ENCODE assay signal across 9 cellular contexts in genomic region chr7:98420966-98421612, GRCh38. TPM values are rescaled to one million over a fixed set of nuclear protein-coding genes. Genes with fewer than 3 reads are reported as not detected.
DNase-seq lines count a peak whose midpoint lies in the region; ATAC-seq, FAIRE-seq and TF ChIP-seq lines count a peak whose summit lies in the region.
"Had no signal": no experiment of that assay in that cellular context is flagged by ENCODE, and none has a peak within 500 bp of the region (broad histone marks: within the 10 kb centered on the region; RNA-seq: fewer than 3 reads in every experiment).

No MANE protein-coding gene starts in this region.

- H3K18ac ChIP-seq in H1 (ENCODE audit: extremely low read depth, low read length) = no peak overlapping the region

- H3K79me2 ChIP-seq in HCT116 (ENCODE audit: insufficient read depth, low read length) (no peaks in the 10 kb centered on the region), H1 (ENCODE audit: control insufficient read depth in 1 of 2, insufficient read depth in 2 of 2, low read length in 2 of 2) (no peaks in the 10 kb centered on the region)

- no peak overlapping the region for H2BK20ac ChIP-seq in H1 (ENCODE audit: low read length)

- WGBS in H1 (ENCODE audit: extremely low coverage in 1 of 2, insufficient coverage in 1 of 2, insufficient read length in 1 of 2, insufficient replicate concordance in 2 of 2, low coverage in 1 of 2, low lambda C conversion rate in 2 of 2, missing lambda C conversion rate in 1 of 2), 2 experiments = 40% methylated on average over 27 of the region's 27 CpGs; no CpG with 5 or more reads in 1 of the 2 experiments

- FAIRE-seq in H1 (lab: Jason Lieb, UNC) = no peak

- no peak for TF ChIP-seq EP300 in H1 (IDR thresholded peaks at IDR 0.05; ENCODE audit: borderline replicate concordance in 1 of 2, low read depth in 2 of 2, low read length in 2 of 2)

- TF ChIP-seq CTCF in CD4-positive, alpha-beta T cell (IDR thresholded peaks at IDR 0.05) = peak; percentile 90
- TF ChIP-seq CTCF in HCT116 (IDR thresholded peaks at IDR 0.05 in 2 of 3, conservative IDR thresholded peaks at IDR 0.05 in 1 of 3; ENCODE audit: borderline replicate concordance in 1 of 3, insufficient read depth in 1 of 3, low read depth in 2 of 3, low read length in 2 of 3) (peak in 2 of 3 experiments; percentile 98 to 100; a peak in 4 of 6 replicates), H1 (IDR thresholded peaks at IDR 0.05; ENCODE audit: control extremely low read depth in 1 of 3, insufficient read depth in 1 of 3, low read depth in 1 of 3, low read length in 3 of 3) (peak; percentile 99 to 100 (median 100)), nephron (IDR thresholded peaks at IDR 0.05; ENCODE audit: unreplicated experiment in 3 of 3) (peak; percentile 76 to 83 (median 82)), thoracic aorta (IDR thresholded peaks at IDR 0.05) (peak; percentile 64)

- TF ChIP-seq POLR2A in HCT116 (IDR thresholded peaks at IDR 0.05; ENCODE audit: borderline replicate concordance, extremely low read depth, insufficient read depth, insufficient read length) = no peak
- no peak for TF ChIP-seq POLR2A in H1 (IDR thresholded peaks at IDR 0.05; ENCODE audit: control extremely low read depth in 1 of 2, low read depth in 2 of 2, low read length in 2 of 2)

- no peak overlapping the region for H4K8ac ChIP-seq in H1 (ENCODE audit: extremely low read depth, insufficient read depth, low read length)

- H4K5ac ChIP-seq in H1 (ENCODE audit: insufficient read length, low read depth, low read length) = no peak overlapping the region

- no peaks in the 10 kb centered on the region for H3K4me1 Mint-ChIP-seq in CD4-positive, alpha-beta T cell (ENCODE audit: low read depth)
- H3K4me1 Mint-ChIP-seq in activated CD4-positive, alpha-beta memory T cell treated with anti-CD3 and anti-CD28 coated beads for 36 hours (ENCODE audit: low read depth) = peaks cover 7% of the 10 kb centered on the region
- H3K4me1 Mint-ChIP-seq in nephron = no peaks in the 10 kb centered on the region

- H3K9me3 Mint-ChIP-seq in CD4-positive, alpha-beta T cell = no peaks in the 10 kb centered on the region
- no peaks in the 10 kb centered on the region for H3K9me3 Mint-ChIP-seq in activated CD4-positive, alpha-beta memory T cell treated with anti-CD3 and anti-CD28 coated beads for 36 hours
- H3K9me3 Mint-ChIP-seq in nephron = peaks cover 4% of the 10 kb centered on the region

- H2BK15ac ChIP-seq in H1 (ENCODE audit: low read length) = no peak overlapping the region

- no peak overlapping the region for H4K91ac ChIP-seq in H1 (replicated peaks; ENCODE audit: insufficient read length, low read length)

- no peak overlapping the region for H3K27ac Mint-ChIP-seq in CD4-positive, alpha-beta T cell
- H3K27ac Mint-ChIP-seq in activated CD4-positive, alpha-beta memory T cell treated with anti-CD3 and anti-CD28 coated beads for 36 hours = no peak overlapping the region
- no peak overlapping the region for H3K27ac Mint-ChIP-seq in nephron

- H3K79me1 ChIP-seq in H1 (ENCODE audit: low read depth, low read length) = no peaks in the 10 kb centered on the region

- no peak overlapping the region for H3K4ac ChIP-seq in H1 (replicated peaks; ENCODE audit: insufficient read length, low read depth, low read length)

- TF ChIP-seq RAD21 in HCT116 (IDR thresholded peaks at IDR 0.05; ENCODE audit: low read depth) = no peak
- peak; percentile 95 to 99 for TF ChIP-seq RAD21 in H1 (IDR thresholded peaks at IDR 0.05 in 1 of 2, conservative IDR thresholded peaks at IDR 0.05 in 1 of 2; ENCODE audit: low read depth in 2 of 2, low read length in 2 of 2)

- H4K20me1 ChIP-seq in HCT116 (ENCODE audit: insufficient read depth) (no peaks in the 10 kb centered on the region), H1 (replicated peaks in 1 of 2; ENCODE audit: control insufficient read depth in 1 of 2, insufficient read depth in 2 of 2, low read length in 2 of 2) (no peaks in the 10 kb centered on the region)

- CTCF ChIA-PET in CD4-positive, alpha-beta T cell (lab: Charles Lee) = interaction anchor here (1.2 to 1.6 kb wide), 2 partner anchors 13 to 19 kb away, joined by 4 to 6 read pairs; no protein-coding TSS in a partner anchor
- CTCF ChIA-PET in HCT116 (lab: Charles Lee) (interaction anchor here (0.7 to 1.2 kb wide), 9 partner anchors 20 to 459 kb away, joined by 3 to 7 read pairs (median 4); partner anchors contain the start of gene BAIAP2L1), H1 (lab: Charles Lee; ENCODE audit: partially characterized antibody) (interaction anchor here (0.6 to 20.6 kb wide), 30 partner anchors 9 to 446 kb away, joined by 3 to 365 read pairs (median 3); no protein-coding TSS in a partner anchor)
- CTCF ChIA-PET in activated CD4-positive, alpha-beta memory T cell treated with anti-CD3 and anti-CD28 coated beads for 36 hours (lab: Charles Lee) = interaction anchor here (0.5 to 2.0 kb wide), 17 partner anchors 9 to 601 kb away, joined by 3 to 11 read pairs (median 3); partner anchors contain the start of gene BAIAP2L1

- H3K9ac ChIP-seq in HCT116 (ENCODE audit: low read length) (peak overlapping the region; percentile 13; the same call in 1 of the 2 replicates), H1 (replicated peaks in 1 of 4; ENCODE audit: extremely low read depth in 1 of 4, low read depth in 3 of 4, low read length in 3 of 4) (no peak overlapping the region)

- H3K56ac ChIP-seq in H1 (replicated peaks; ENCODE audit: insufficient read length, low read depth, low read length) = no peak overlapping the region

- H3K4me2 ChIP-seq in HCT116 (ENCODE audit: low read length) (peak overlapping the region; percentile 49), H1 (ENCODE audit: insufficient read depth in 1 of 2, low read depth in 2 of 2, low read length in 2 of 2) (0 out of 4 replicates have a peak overlapping the region, but pooled peaks of 1 of the 2 experiments have one; percentile 36)

- BruUV-seq in HCT116 (replicated peaks; lab: Mats Ljungman, UMichigan) = no TSS peak

- H3K23me2 ChIP-seq in H1 (ENCODE audit: low read depth, low read length) = no peaks in the 10 kb centered on the region

- H3K14ac ChIP-seq in H1 (ENCODE audit: insufficient read length) = no peak overlapping the region

- H2AK5ac ChIP-seq in H1 (ENCODE audit: low read depth, low read length) = no peak overlapping the region

- no peaks in the 10 kb centered on the region for H3K9me3 ChIP-seq in CD4-positive, alpha-beta T cell (ENCODE audit: control insufficient read depth, low read length)
- H3K9me3 ChIP-seq in HCT116 (ENCODE audit: control insufficient read depth in 1 of 2, insufficient read depth in 1 of 2, low read depth in 1 of 2, low read length in 2 of 2) = no peaks in the 10 kb centered on the region
- H3K9me3 ChIP-seq in H1 (ENCODE audit: insufficient read depth in 2 of 2, low read depth in 1 of 2, low read length in 1 of 2) = no peaks in the 10 kb centered on the region
- no peaks in the 10 kb centered on the region for H3K9me3 ChIP-seq in thoracic aorta
- H3K9me3 ChIP-seq: ovary had no signal

- no peak overlapping the region for H2BK12ac ChIP-seq in H1 (ENCODE audit: low read depth, low read length)

- POLR2A ChIA-PET in CD4-positive, alpha-beta T cell (lab: Charles Lee) = no interaction called here
- POLR2A ChIA-PET in HCT116 (lab: Charles Lee) = interaction anchor here (0.5 to 1.5 kb wide), 4 partner anchors 20 to 420 kb away, joined by 3 to 6 read pairs (median 4); partner anchors contain the start of gene BAIAP2L1
- POLR2A ChIA-PET in activated CD4-positive, alpha-beta memory T cell treated with anti-CD3 and anti-CD28 coated beads for 36 hours (lab: Charles Lee) = no interaction called here
- POLR2A ChIA-PET in H1 (lab: Charles Lee; ENCODE audit: partially characterized antibody) = no interaction called here

- peaks cover 29% of the 10 kb centered on the region for H3K27me3 Mint-ChIP-seq in CD4-positive, alpha-beta T cell
- H3K27me3 Mint-ChIP-seq in activated CD4-positive, alpha-beta memory T cell treated with anti-CD3 and anti-CD28 coated beads for 36 hours = peaks cover 5% of the 10 kb centered on the region
- H3K27me3 Mint-ChIP-seq in nephron (ENCODE audit: low read depth) = peaks cover 22% of the 10 kb centered on the region

- H2AFZ ChIP-seq in HCT116 (ENCODE audit: low read depth, low read length, poor library complexity, severe bottlenecking) (peak overlapping the region; percentile 24), H1 (ENCODE audit: low read length) (no peak overlapping the region; the same call in 1 of the 2 replicates)

- no peaks in the 10 kb centered on the region for H3K9me2 ChIP-seq in HCT116 (ENCODE audit: insufficient read depth)

- peaks cover 30 to 57% of the 10 kb centered on the region in 2 experiments for H3K4me1 ChIP-seq in HCT116 (ENCODE audit: control insufficient read depth in 1 of 2, insufficient read depth in 2 of 2, low read length in 2 of 2)
- H3K4me1 ChIP-seq in H1 (replicated peaks in 1 of 4; ENCODE audit: control insufficient read depth in 3 of 4, insufficient read depth in 4 of 4, low read length in 3 of 4) = no peaks in the 10 kb centered on the region
- H3K4me1 ChIP-seq in thoracic aorta (ENCODE audit: control insufficient read depth in 1 of 2, low read depth in 2 of 2) = peaks cover 0 to 5% of the 10 kb centered on the region in 2 donors

- H2BK120ac ChIP-seq in H1 (replicated peaks; ENCODE audit: low read depth, low read length) = no peak overlapping the region

- RAD21 ChIA-PET in HCT116 (lab: Charles Lee; ENCODE audit: low non-redundant PET in 1 of 2, low total read pairs in 2 of 2, uncharacterized antibody in 2 of 2, unreplicated experiment in 2 of 2) = interaction anchor here (0.6 to 1.1 kb wide), 4 partner anchors 324 to 451 kb away, joined by 3 to 4 read pairs (median 4); no protein-coding TSS in a partner anchor

- no peaks in the 10 kb centered on the region for H3K36me3 Mint-ChIP-seq in CD4-positive, alpha-beta T cell (ENCODE audit: low read depth)
- no peaks in the 10 kb centered on the region for H3K36me3 Mint-ChIP-seq in activated CD4-positive, alpha-beta memory T cell treated with anti-CD3 and anti-CD28 coated beads for 36 hours
- H3K36me3 Mint-ChIP-seq in nephron (ENCODE audit: low read depth) = no peaks in the 10 kb centered on the region

- no peak overlapping the region for H3K27ac ChIP-seq in CD4-positive, alpha-beta T cell (ENCODE audit: low read depth, low read length)
- H3K27ac ChIP-seq in HCT116 (ENCODE audit: low read depth, low read length) (no peak overlapping the region), H1 (ENCODE audit: low read depth, low read length) (no peak overlapping the region), thoracic aorta (no peak overlapping the region)
- H3K27ac ChIP-seq: ovary had no signal

- peak; percentile 68 for ATAC-seq in CD4-positive, alpha-beta T cell (ENCODE audit: poor library complexity)
- ATAC-seq in HCT116 = peak; percentile 76
- ATAC-seq in thoracic aorta (ENCODE audit: insufficient number of reproducible peaks, low FRiP score, low read depth) = no peak
- ATAC-seq in HG02970 (IDR thresholded peaks at IDR 0.05; ENCODE audit: low FRiP score, unreplicated experiment) = no peak

- H3K4me3 ChIP-seq in HCT116 (replicated peaks in 1 of 2; ENCODE audit: low read depth in 1 of 2, low read length in 2 of 2) = no peak overlapping the region
- H3K4me3 ChIP-seq in H1 (ENCODE audit: extremely low read depth in 1 of 4, insufficient read depth in 2 of 4, low read depth in 3 of 4, low read length in 4 of 4) = no peak overlapping the region
- H3K4me3 ChIP-seq in thoracic aorta = no peak overlapping the region
- H3K4me3 ChIP-seq: ovary had no signal

- H3K23ac ChIP-seq in H1 (ENCODE audit: insufficient read length) = no peak overlapping the region

- peak; percentile 39 to 69 (median 50) for DNase-seq in CD4-positive, alpha-beta T cell
- DNase-seq in HCT116 (ENCODE audit: low read depth, low spot score) = peak; percentile 90
- DNase-seq in NCI-H460 (ENCODE audit: extremely low read depth, low read depth) = peak; percentile 61
- DNase-seq in activated CD4-positive, alpha-beta memory T cell treated with anti-CD3 and anti-CD28 coated beads for 36 hours = peak; percentile 71
- DNase-seq in H1 (ENCODE audit: low read depth in 1 of 2, low spot score in 2 of 2) = peak; percentile 75 to 91
- no peak for DNase-seq in thoracic aorta (ENCODE audit: low spot score)

- no peaks in the 10 kb centered on the region for H3K36me3 ChIP-seq in HCT116 (ENCODE audit: control insufficient read depth in 1 of 2, insufficient read depth in 2 of 2, low read length in 2 of 2)
- no peaks in the 10 kb centered on the region for H3K36me3 ChIP-seq in H1 (ENCODE audit: control insufficient read depth in 2 of 4, insufficient read depth in 4 of 4, low read length in 3 of 4)
- H3K36me3 ChIP-seq in thoracic aorta = no peaks in the 10 kb centered on the region
- H3K36me3 ChIP-seq: ovary had no signal

- intact Hi-C loops in CD4-positive, alpha-beta T cell (cut with DNase I, micrococcal nuclease) = no loop called here
- intact Hi-C loops in HCT116 (cut with micrococcal nuclease) = no loop called here
- intact Hi-C loops in activated CD4-positive, alpha-beta memory T cell treated with anti-CD3 and anti-CD28 coated beads for 36 hours (cut with micrococcal nuclease) = no loop called here

- no peak overlapping the region for H3K4me3 Mint-ChIP-seq in CD4-positive, alpha-beta T cell
- H3K4me3 Mint-ChIP-seq in activated CD4-positive, alpha-beta memory T cell treated with anti-CD3 and anti-CD28 coated beads for 36 hours = no peak overlapping the region
- no peak overlapping the region for H3K4me3 Mint-ChIP-seq in nephron

- H2BK5ac ChIP-seq in H1 (ENCODE audit: low read depth, low read length) = no peak overlapping the region

- H3K27me3 ChIP-seq in CD4-positive, alpha-beta T cell (ENCODE audit: control insufficient read depth, insufficient read depth, low read length) = no peaks in the 10 kb centered on the region
- H3K27me3 ChIP-seq in HCT116 (ENCODE audit: insufficient read depth, low read length) = no peaks in the 10 kb centered on the region
- H3K27me3 ChIP-seq in H1 (replicated peaks in 1 of 4; ENCODE audit: control insufficient read depth in 3 of 4, extremely low read depth in 1 of 4, insufficient read depth in 3 of 4, low read length in 3 of 4) = peaks cover 0 to 2% (median 0%) of the 10 kb centered on the region in 4 experiments; a peak in 1 of 7 replicates
- no peaks in the 10 kb centered on the region for H3K27me3 ChIP-seq in thoracic aorta (replicated peaks; ENCODE audit: insufficient read depth)
- H3K27me3 ChIP-seq: ovary had no signal

RNA-seq across cellular contexts. Expression of gene BAIAP2L1, which starts 20.2 kb away (rescaled TPM):
- under 1 TPM; 0.33 to 0.61 TPM for total RNA-seq in CD4-positive, alpha-beta T cell
- total RNA-seq in HCT116 (2021; ENCODE audit: unreplicated experiment) (61.2 TPM), thoracic aorta (1 to 10 TPM in 1 of 2 donors, under 1 TPM in 1; 0.63 to 1.4 TPM)
- polyA plus RNA-seq in HCT116 (2012) = 50.5 and 53.8 TPM in 2 replicates
- total RNA-seq in NCI-H460 (2014; rRNA removed; shearing (Covaris generic)) = 29.9 and 31.5 TPM in 2 replicates
- polyA plus RNA-seq in NCI-H460 (2014; cell fraction: nucleus; rRNA removed) = 12.5 and 17.5 TPM in 2 replicates
- 1 to 10 TPM; 3.2 to 4.5 TPM for total RNA-seq in activated CD4-positive, alpha-beta memory T cell treated with anti-CD3 and anti-CD28 coated beads for 36 hours
- total RNA-seq in H1 (2021; fragmentation: NEBNext Ultra II Directional; extraction: Animal tissue kit (Norgen Biotek cat#: 25700)) = 42.0 and 42.9 TPM in 2 replicates
- polyA plus RNA-seq in H1 (2011; rRNA removed) = 19.2 and 24.7 TPM in 2 replicates
- 32.1 TPM for polyA plus RNA-seq in H1 (2011; cell fraction: cytosol; rRNA removed)
- 38.1 TPM for polyA plus RNA-seq in H1 (2011; cell fraction: nucleus; rRNA removed)
- polyA plus RNA-seq in H1 (2012, experiment 1 of 2) = 29.5 to 32.8 TPM (median 30.9 TPM) in 4 replicates
- 15.6 TPM for polyA plus RNA-seq in H1 (2012, experiment 2 of 2)
- 22.3 TPM for polyA plus RNA-seq in H1 (2013, experiment 1 of 2)
- polyA plus RNA-seq in H1 (2013, experiment 2 of 2) = 21.9 TPM
- polyA minus RNA-seq in H1 (2011; rRNA and poly(A)+ RNA removed) = 26.8 and 27.1 TPM in 2 replicates
- 19.4 TPM for polyA minus RNA-seq in H1 (2011; cell fraction: cytosol; rRNA and poly(A)+ RNA removed)
- 24.1 TPM for polyA minus RNA-seq in H1 (2011; cell fraction: nucleus; rRNA and poly(A)+ RNA removed)

Comparison
In these comparisons a context has a peak if more than half of its experiments do, and no peak if none do; other contexts are left out.
1. ATAC-seq: peak in CD4-positive, alpha-beta T cell (single experiment) and HCT116 (single experiment); none in thoracic aorta (single experiment) and HG02970 (single experiment).
2. Peak in every context shown above with its lines, with median percentiles within 50 percentile points of each other: CTCF ChIP-seq.